Comparison of ENCODE assay signal across 13 cellular contexts in the genomic region with DNA sequence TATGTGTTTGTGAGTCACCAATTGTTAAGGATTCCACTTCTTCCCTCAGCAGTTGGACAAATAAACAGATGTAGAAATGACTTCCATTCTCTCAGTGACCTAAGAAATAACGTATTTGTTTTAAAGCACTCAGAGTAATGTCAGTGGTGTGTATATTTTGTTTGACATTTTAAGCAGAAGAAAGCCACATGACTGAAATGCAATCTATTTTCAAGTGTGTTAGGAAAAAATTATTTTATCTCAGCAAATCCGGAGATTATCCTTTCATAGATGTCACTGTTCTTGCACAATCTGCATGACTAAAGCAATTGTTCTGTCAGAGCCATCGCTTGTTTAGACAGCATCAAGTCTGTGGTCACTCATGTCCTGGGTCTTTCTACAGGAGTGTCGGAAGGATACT.
DNase-seq lines count a peak whose midpoint lies in the region; ATAC-seq lines count a peak whose summit lies in the region.
"Had no signal": no experiment of that assay in that cellular context is flagged by ENCODE, and none has a peak within 500 bp of the region (broad histone marks: within the 10 kb centered on the region; RNA-seq: fewer than 3 reads in every experiment).

No MANE protein-coding gene starts in this region.

- peak; percentile 26 for DNase-seq in AG08396 (ENCODE audit: low spot score)
- peak; percentile 82 for DNase-seq in MV-4-11 (lab: John Stamatoyannopoulos, UW)
- DNase-seq in dedifferentiated amniotic fluid mesenchymal stem cell (ENCODE audit: extremely low spot score): peak; percentile 67
- peak; percentile 96 for DNase-seq in mesenchymal stem cell
- DNase-seq in activated CD8-positive, alpha-beta memory T cell treated with anti-CD3 and anti-CD28 coated beads for 24 hours: no peak
- DNase-seq in stimulated activated CD4-positive, alpha-beta T cell treated with anti-CD3 and anti-CD28 coated beads, Interleukin-4, amount 100 ng/mL, for 24 hours: no peak
- DNase-seq in activated naive CD4-positive, alpha-beta T cell treated with anti-CD3 and anti-CD28 coated beads, Interleukin-2, amount 10 ng/mL, durations not matched to agents 7 days and 5 days: no peak
- DNase-seq in stimulated activated effector memory CD8-positive, alpha-beta T cell treated with anti-CD3 and anti-CD28 coated beads, Interleukin-12 subunit alpha, Interleukin-12 subunit beta, amount 100 ng/mL, for 72 hours (ENCODE audit: low spot score in 2 of 2): no peak
- DNase-seq: activated T-cell treated with anti-CD3 and anti-CD28 coated beads, Interleukin-2, amount 50 U/mL, for 24 hours; C1 segment of cervical spinal cord; dorsolateral prefrontal cortex; immature natural killer cell; thyroid gland had no signal

- H4K8ac ChIP-seq in mesenchymal stem cell (ENCODE audit: low read length): no peak overlapping the region

- H3K18ac ChIP-seq in mesenchymal stem cell (ENCODE audit: low read depth in 1 of 2, low read length in 2 of 2): no peak overlapping the region

- CTCF ChIA-PET in activated naive CD4-positive, alpha-beta T cell treated with anti-CD3 and anti-CD28 coated beads, Interleukin-2, amount 10 ng/mL, durations not matched to agents 7 days and 5 days (lab: Charles Lee): no interaction called here

- H3K4me1 ChIP-seq in mesenchymal stem cell (ENCODE audit: control insufficient read depth, insufficient read depth, low read depth, low read length): peaks cover 3% of the 10 kb centered on the region

- no peak overlapping the region for H2BK120ac ChIP-seq in mesenchymal stem cell (ENCODE audit: low read depth, low read length)

- no peak overlapping the region for H2AFZ ChIP-seq in mesenchymal stem cell (ENCODE audit: low read depth, low read length)

- H3K27ac Mint-ChIP-seq in activated naive CD4-positive, alpha-beta T cell treated with anti-CD3 and anti-CD28 coated beads, Interleukin-2, amount 10 ng/mL, durations not matched to agents 7 days and 5 days: no peak overlapping the region
- no peak overlapping the region for H3K27ac Mint-ChIP-seq in stimulated activated effector memory CD8-positive, alpha-beta T cell treated with anti-CD3 and anti-CD28 coated beads, Interleukin-12 subunit alpha, Interleukin-12 subunit beta, amount 100 ng/mL, for 72 hours
- H3K27ac Mint-ChIP-seq: activated T-cell treated with anti-CD3 and anti-CD28 coated beads, Interleukin-2, amount 50 U/mL, for 24 hours; immature natural killer cell had no signal

- WGBS in mesenchymal stem cell: 0% methylated on average over 3 of the region's 4 CpGs

- H3K4me3 ChIP-seq in mesenchymal stem cell (ENCODE audit: insufficient read depth in 1 of 2, low read depth in 1 of 2, low read length in 2 of 2): no peak overlapping the region
- H3K4me3 ChIP-seq: thyroid gland had no signal

- H2BK5ac ChIP-seq in mesenchymal stem cell (ENCODE audit: low read depth, low read length, poor library complexity, severe bottlenecking): no peak overlapping the region

- H3K4me2 ChIP-seq in mesenchymal stem cell (ENCODE audit: low read length, poor library complexity, severe bottlenecking): no peak overlapping the region

- no peaks in the 10 kb centered on the region for H3K36me3 ChIP-seq in mesenchymal stem cell (ENCODE audit: control insufficient read depth in 1 of 2, insufficient read depth in 2 of 2, low read depth in 1 of 2, low read length in 2 of 2)
- H3K36me3 ChIP-seq: thyroid gland had no signal

- no peaks in the 10 kb centered on the region for H3K9me3 ChIP-seq in mesenchymal stem cell (ENCODE audit: control insufficient read depth, low read length)
- H3K9me3 ChIP-seq: thyroid gland had no signal

- H2BK12ac ChIP-seq in mesenchymal stem cell (ENCODE audit: low read length in 2 of 2): no peak overlapping the region

- peaks cover 4% of the 10 kb centered on the region for H3K36me3 Mint-ChIP-seq in activated naive CD4-positive, alpha-beta T cell treated with anti-CD3 and anti-CD28 coated beads, Interleukin-2, amount 10 ng/mL, durations not matched to agents 7 days and 5 days
- H3K36me3 Mint-ChIP-seq in stimulated activated effector memory CD8-positive, alpha-beta T cell treated with anti-CD3 and anti-CD28 coated beads, Interleukin-12 subunit alpha, Interleukin-12 subunit beta, amount 100 ng/mL, for 72 hours: peaks cover 13% of the 10 kb centered on the region

- no peaks in the 10 kb centered on the region for H3K27me3 Mint-ChIP-seq in activated naive CD4-positive, alpha-beta T cell treated with anti-CD3 and anti-CD28 coated beads, Interleukin-2, amount 10 ng/mL, durations not matched to agents 7 days and 5 days
- H3K27me3 Mint-ChIP-seq: activated T-cell treated with anti-CD3 and anti-CD28 coated beads, Interleukin-2, amount 50 U/mL, for 24 hours had no signal

- no peak overlapping the region for H3K4me3 Mint-ChIP-seq in activated naive CD4-positive, alpha-beta T cell treated with anti-CD3 and anti-CD28 coated beads, Interleukin-2, amount 10 ng/mL, durations not matched to agents 7 days and 5 days
- H3K4me3 Mint-ChIP-seq in stimulated activated effector memory CD8-positive, alpha-beta T cell treated with anti-CD3 and anti-CD28 coated beads, Interleukin-12 subunit alpha, Interleukin-12 subunit beta, amount 100 ng/mL, for 72 hours: no peak overlapping the region
- H3K4me3 Mint-ChIP-seq: activated T-cell treated with anti-CD3 and anti-CD28 coated beads, Interleukin-2, amount 50 U/mL, for 24 hours; immature natural killer cell had no signal

- no peak overlapping the region for H4K91ac ChIP-seq in mesenchymal stem cell (ENCODE audit: low read length)

- no peak overlapping the region for H3K27ac ChIP-seq in mesenchymal stem cell (ENCODE audit: low read length, poor library complexity, severe bottlenecking)

- no peak overlapping the region for H3K14ac ChIP-seq in mesenchymal stem cell (ENCODE audit: low read length in 2 of 2)

- H3K79me1 ChIP-seq in mesenchymal stem cell (replicated peaks; ENCODE audit: low read length, poor library complexity, severe bottlenecking): no peaks in the 10 kb centered on the region

- H3K4ac ChIP-seq in mesenchymal stem cell (ENCODE audit: low read depth in 1 of 2, low read length in 2 of 2): no peak overlapping the region

- H2BK15ac ChIP-seq in mesenchymal stem cell (ENCODE audit: low read depth, poor library complexity, severe bottlenecking): no peak overlapping the region

- no peak overlapping the region for H3K9ac ChIP-seq in mesenchymal stem cell (ENCODE audit: low read length)

- H3K27me3 ChIP-seq in mesenchymal stem cell (ENCODE audit: control insufficient read depth in 1 of 2, insufficient read depth in 1 of 2, low read length in 2 of 2): no peaks in the 10 kb centered on the region
- H3K27me3 ChIP-seq: dorsolateral prefrontal cortex, thyroid gland had no signal

- H3K9me3 Mint-ChIP-seq in activated naive CD4-positive, alpha-beta T cell treated with anti-CD3 and anti-CD28 coated beads, Interleukin-2, amount 10 ng/mL, durations not matched to agents 7 days and 5 days: no peaks in the 10 kb centered on the region
- H3K9me3 Mint-ChIP-seq in stimulated activated effector memory CD8-positive, alpha-beta T cell treated with anti-CD3 and anti-CD28 coated beads, Interleukin-12 subunit alpha, Interleukin-12 subunit beta, amount 100 ng/mL, for 72 hours: no peaks in the 10 kb centered on the region
- H3K9me3 Mint-ChIP-seq: activated T-cell treated with anti-CD3 and anti-CD28 coated beads, Interleukin-2, amount 50 U/mL, for 24 hours; immature natural killer cell had no signal

- ATAC-seq in stimulated activated effector memory CD8-positive, alpha-beta T cell treated with anti-CD3 and anti-CD28 coated beads, Interleukin-12 subunit alpha, Interleukin-12 subunit beta, amount 100 ng/mL, for 72 hours: no peak

- no peak overlapping the region for H3K23ac ChIP-seq in mesenchymal stem cell (ENCODE audit: low read length in 2 of 2)

- no peaks in the 10 kb centered on the region for H3K4me1 Mint-ChIP-seq in activated naive CD4-positive, alpha-beta T cell treated with anti-CD3 and anti-CD28 coated beads, Interleukin-2, amount 10 ng/mL, durations not matched to agents 7 days and 5 days
- peaks cover 10% of the 10 kb centered on the region for H3K4me1 Mint-ChIP-seq in stimulated activated effector memory CD8-positive, alpha-beta T cell treated with anti-CD3 and anti-CD28 coated beads, Interleukin-12 subunit alpha, Interleukin-12 subunit beta, amount 100 ng/mL, for 72 hours
- H3K4me1 Mint-ChIP-seq: immature natural killer cell had no signal

- H2AK5ac ChIP-seq in mesenchymal stem cell (ENCODE audit: low read length, severe bottlenecking): no peak overlapping the region

Comparison
In these comparisons a context has a peak if more than half of its experiments do, and no peak if none do; other contexts are left out.
1. DNase-seq: peak in AG08396 (single experiment), MV-4-11 (single experiment), dedifferentiated amniotic fluid mesenchymal stem cell (single experiment) and mesenchymal stem cell (single experiment); none in activated CD8-positive, alpha-beta memory T cell treated with anti-CD3 and anti-CD28 coated beads for 24 hours (single experiment), stimulated activated CD4-positive, alpha-beta T cell treated with anti-CD3 and anti-CD28 coated beads, Interleukin-4, amount 100 ng/mL, for 24 hours (single experiment), activated naive CD4-positive, alpha-beta T cell treated with anti-CD3 and anti-CD28 coated beads, Interleukin-2, amount 10 ng/mL, durations not matched to agents 7 days and 5 days (single experiment) and stimulated activated effector memory CD8-positive, alpha-beta T cell treated with anti-CD3 and anti-CD28 coated beads, Interleukin-12 subunit alpha, Interleukin-12 subunit beta, amount 100 ng/mL, for 72 hours (0 of 2).